Comparison of ENCODE assay signal across 17 cellular contexts in the genomic region with DNA sequence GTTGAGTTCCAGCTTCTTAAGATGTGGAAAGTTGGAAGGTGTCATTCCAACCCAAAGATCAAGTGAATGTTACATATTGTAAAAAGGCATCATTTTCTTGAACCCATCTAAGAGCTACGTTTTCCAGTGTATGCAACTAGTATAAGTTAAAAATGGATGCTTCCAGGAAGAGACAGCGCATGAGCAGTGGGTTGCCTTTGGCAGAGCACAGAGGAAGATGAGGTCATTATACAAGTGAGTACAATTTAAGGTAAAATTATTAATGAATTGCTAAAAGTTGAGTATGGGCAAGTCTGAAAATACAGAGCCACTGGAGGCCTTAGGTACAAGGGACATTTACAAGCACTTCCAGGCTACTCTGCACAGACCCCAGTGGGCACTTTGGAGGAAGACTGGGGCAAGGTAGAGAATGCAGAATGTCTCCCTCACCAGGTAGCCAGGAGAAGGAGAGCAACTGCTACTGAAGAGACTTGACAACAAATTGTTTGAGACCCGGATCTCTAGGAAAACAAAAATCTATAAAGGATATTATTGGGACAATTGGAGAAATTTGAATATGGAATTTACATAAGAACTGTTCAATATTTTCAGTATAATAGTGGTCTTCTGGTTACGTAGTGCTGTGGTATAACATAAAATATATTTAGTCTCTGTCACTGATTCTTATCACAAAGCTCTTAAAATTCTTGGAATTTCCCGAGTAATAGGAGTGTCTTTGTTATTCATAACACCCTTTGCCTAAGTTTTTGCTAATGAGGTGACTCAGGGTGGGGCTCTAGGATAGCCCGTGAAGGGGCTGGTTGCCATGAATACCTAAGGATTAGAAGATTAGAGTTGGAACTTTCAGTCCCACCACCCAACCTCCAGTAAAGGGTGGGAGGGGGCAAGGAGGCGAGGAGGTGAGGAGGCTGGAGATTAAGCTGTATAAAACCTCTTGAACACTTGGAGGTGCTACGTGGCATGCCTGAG.
"Had no signal": no experiment of that assay in that cellular context is flagged by ENCODE, and none has a peak within 500 bp of the region (broad histone marks: within the 10 kb centered on the region; RNA-seq: fewer than 3 reads in every experiment).

No MANE protein-coding gene starts in this region.

- H3K27me3 ChIP-seq: cardiac muscle cell, hepatocyte, right atrium auricular region, tibial artery had no signal

- H3K4me1 ChIP-seq: right atrium auricular region, tibial artery had no signal

- H3K36me3 ChIP-seq: cardiac muscle cell, right atrium auricular region, tibial artery, WERI-Rb-1 had no signal

- H3K79me2 ChIP-seq: hepatocyte had no signal

- H3K27ac ChIP-seq: cardiac muscle cell, hepatocyte, right atrium auricular region, tibial artery, WERI-Rb-1 had no signal

- H3K4me3 ChIP-seq: cardiac muscle cell, hepatocyte, lung, right atrium auricular region, tibial artery had no signal

- H3K4me2 ChIP-seq: hepatocyte had no signal

- H2AFZ ChIP-seq: hepatocyte had no signal

- H3K9me3 ChIP-seq: right atrium auricular region had no signal

- DNase-seq: activated CD4-positive, alpha-beta memory T cell treated with anti-CD3 and anti-CD28 coated beads for 36 hours; activated naive CD8-positive, alpha-beta T cell treated with anti-CD3 and anti-CD28 coated beads for 36 hours; activated T-cell treated with anti-CD3 and anti-CD28 coated beads for 4 hours; amniotic stem cell; dermis blood vessel endothelial cell; effector memory CD4-positive, alpha-beta T cell; foreskin fibroblast; occipital lobe; stimulated activated naive CD8-positive, alpha-beta T cell treated with anti-CD3 and anti-CD28 coated beads, Interleukin-15, Interleukin-2, amounts not matched to agents 100 U/mL and 50 U/mL, for 24 hours; substantia nigra; T-helper 2 cell; tibial artery; WERI-Rb-1 had no signal

- ATAC-seq: stimulated activated naive CD8-positive, alpha-beta T cell treated with anti-CD3 and anti-CD28 coated beads, Interleukin-15, Interleukin-2, amounts not matched to agents 100 U/mL and 50 U/mL, for 24 hours had no signal
